33 cellular contexts compared by ENCODE assay signal in genomic region chr13:22000191-22000590, GRCh38.
"Had no signal": no experiment of that assay in that cellular context is flagged by ENCODE, and none has a peak within 500 bp of the region (broad histone marks: within the 10 kb centered on the region; RNA-seq: fewer than 3 reads in every experiment).

No MANE protein-coding gene starts in this region.

- H3K9me3 Mint-ChIP-seq: activated B cell treated with CpG ODN at 0.5 μM for 24 hours; activated CD4-positive, alpha-beta memory T cell treated with anti-CD3 and anti-CD28 coated beads for 36 hours; activated CD8-positive, alpha-beta T cell treated with anti-CD3 and anti-CD28 coated beads for 36 hours; activated naive CD4-positive, alpha-beta T cell treated with anti-CD3 and anti-CD28 coated beads, Interleukin-2, amount 10 ng/mL, durations not matched to agents 7 days and 5 days; activated naive CD4-positive, alpha-beta T cell treated with anti-CD3 and anti-CD28 coated beads, Interleukin-2, amount 50 U/mL, for 72 hours; activated naive CD8-positive, alpha-beta T cell treated with anti-CD3 and anti-CD28 coated beads for 36 hours; activated T-cell treated with anti-CD3 and anti-CD28 coated beads, Interleukin-2, amount 50 U/mL, for 4 hours; activated T-cell treated with anti-CD3 and anti-CD28 coated beads, Interleukin-2, amount 50 U/mL, for 72 hours; activated T-helper 1 cell treated with anti-CD3 and anti-CD28 coated beads, Interleukin-12 subunit alpha, Interleukin-12 subunit beta, Interleukin-2, Interleukin-4 antibody, amounts not matched to agents 30 ng/mL and 10 ng/mL and 1 ng/mL, durations not matched to agents 14 hours and 24 hours and 36 hours; activated T-helper 17 cell treated with anti-CD3 and anti-CD28 coated beads, Interleukin-2, amount 50 U/mL, for 72 hours; brain; T-helper 2 cell treated with Interferon-gamma antibody and Interleukin-4, amounts not matched to agents 5 μg/mL and 100 μg/mL, for 36 hours had no signal

- H3K27me3 ChIP-seq: adrenal gland, cardiac muscle cell had no signal

- H3K36me3 ChIP-seq: adrenal gland, cardiac muscle cell had no signal

- H3K27me3 Mint-ChIP-seq: activated B cell treated with CpG ODN at 0.5 μM for 24 hours; activated CD8-positive, alpha-beta T cell treated with anti-CD3 and anti-CD28 coated beads for 36 hours; activated naive CD4-positive, alpha-beta T cell treated with anti-CD3 and anti-CD28 coated beads, Interleukin-2, amount 10 ng/mL, durations not matched to agents 7 days and 5 days had no signal

- H3K4me1 Mint-ChIP-seq: activated B cell treated with CpG ODN at 0.5 μM for 24 hours; activated naive CD4-positive, alpha-beta T cell treated with anti-CD3 and anti-CD28 coated beads, Interleukin-2, amount 10 ng/mL, durations not matched to agents 7 days and 5 days; activated naive CD8-positive, alpha-beta T cell treated with anti-CD3 and anti-CD28 coated beads for 36 hours; activated T-helper 17 cell treated with anti-CD3 and anti-CD28 coated beads, Interleukin-2, amount 50 U/mL, for 72 hours had no signal

- H3K4me1 ChIP-seq: adrenal gland had no signal

- H3K27ac ChIP-seq: adrenal gland, cardiac muscle cell, VCaP had no signal

- H3K4me3 ChIP-seq: adrenal gland, cardiac muscle cell had no signal

- H3K36me3 Mint-ChIP-seq: activated CD4-positive, alpha-beta memory T cell treated with anti-CD3 and anti-CD28 coated beads for 36 hours; activated naive CD4-positive, alpha-beta T cell treated with anti-CD3 and anti-CD28 coated beads, Interleukin-2, amount 10 ng/mL, durations not matched to agents 7 days and 5 days; activated naive CD4-positive, alpha-beta T cell treated with anti-CD3 and anti-CD28 coated beads, Interleukin-2, amount 50 U/mL, for 72 hours; activated naive CD8-positive, alpha-beta T cell treated with anti-CD3 and anti-CD28 coated beads for 36 hours; brain had no signal

- DNase-seq: activated B cell treated with CpG ODN at 0.5 μM for 24 hours; activated CD4-positive, alpha-beta memory T cell treated with anti-CD3 and anti-CD28 coated beads for 36 hours; activated CD4-positive, alpha-beta T cell treated with anti-CD3 and anti-CD28 coated beads for 4 hours; activated CD4-positive, alpha-beta T cell treated with anti-CD3 and anti-CD28 coated beads, Interleukin-2, amount 50 U/mL, for 1 hour; activated CD4-positive, alpha-beta T cell treated with anti-CD3 and anti-CD28 coated beads, Interleukin-2, amount 50 U/mL, for 4 hours; activated CD4-positive, CD25-positive, alpha-beta regulatory T cell treated with anti-CD3 and anti-CD28 coated beads, Interleukin-2, amount 50 U/mL, for 72 hours; activated CD8-positive, alpha-beta memory T cell treated with anti-CD3 and anti-CD28 coated beads, Interleukin-2, amount 50 U/mL, for 4 hours; activated CD8-positive, alpha-beta T cell treated with anti-CD3 and anti-CD28 coated beads for 36 hours; activated effector memory CD4-positive, alpha-beta T cell treated with anti-CD3 and anti-CD28 coated beads, Interleukin-2, amount 50 U/mL, for 16 hours; activated gamma-delta T cell treated with Interleukin-2 at 50 U/mL for 16 hours; activated naive CD4-positive, alpha-beta T cell treated with anti-CD3 and anti-CD28 coated beads, Interleukin-2, amount 10 ng/mL, durations not matched to agents 7 days and 5 days; activated naive CD4-positive, alpha-beta T cell treated with Interleukin-2 at 50 U/mL for 16 hours; activated naive CD8-positive, alpha-beta T cell treated with anti-CD3 and anti-CD28 coated beads for 36 hours; activated T-cell treated with anti-CD3 and anti-CD28 coated beads for 4 hours; activated T-cell treated with anti-CD3 and anti-CD28 coated beads, Interleukin-2, amount 50 U/mL, for 1 hour; activated T-cell treated with anti-CD3 and anti-CD28 coated beads, Interleukin-2, amount 50 U/mL, for 4 hours; activated T-cell treated with anti-CD3 and anti-CD28 coated beads, Interleukin-2, amount 50 U/mL, for 72 hours; adrenal gland; amniotic stem cell; aorta; central memory CD4-positive, alpha-beta T cell; SW 1271; T-helper 1 cell; T-helper 2 cell; T-helper 9 cell had no signal

- H3K4me3 Mint-ChIP-seq: activated B cell treated with CpG ODN at 0.5 μM for 24 hours; activated CD4-positive, alpha-beta memory T cell treated with anti-CD3 and anti-CD28 coated beads for 36 hours; activated CD8-positive, alpha-beta T cell treated with anti-CD3 and anti-CD28 coated beads for 36 hours; activated naive CD4-positive, alpha-beta T cell treated with anti-CD3 and anti-CD28 coated beads, Interleukin-2, amount 10 ng/mL, durations not matched to agents 7 days and 5 days; activated naive CD8-positive, alpha-beta T cell treated with anti-CD3 and anti-CD28 coated beads for 36 hours; activated T-cell treated with anti-CD3 and anti-CD28 coated beads, Interleukin-2, amount 50 U/mL, for 4 hours; activated T-cell treated with anti-CD3 and anti-CD28 coated beads, Interleukin-2, amount 50 U/mL, for 72 hours; activated T-helper 1 cell treated with anti-CD3 and anti-CD28 coated beads, Interleukin-12 subunit alpha, Interleukin-12 subunit beta, Interleukin-2, Interleukin-4 antibody, amounts not matched to agents 30 ng/mL and 10 ng/mL and 1 ng/mL, durations not matched to agents 14 hours and 24 hours and 36 hours; activated T-helper 17 cell treated with anti-CD3 and anti-CD28 coated beads, Interleukin-2, amount 50 U/mL, for 72 hours; brain; T-helper 1 cell treated with Interleukin-12 subunit alpha and Interleukin-12 subunit beta and Interleukin-4 antibody, amounts not matched to agents 30 μg/mL and 1 μg/mL, for 36 hours; T-helper 2 cell treated with Interferon-gamma antibody and Interleukin-4, amounts not matched to agents 5 μg/mL and 100 μg/mL, for 36 hours had no signal

- H3K9me3 ChIP-seq: adrenal gland had no signal

- ATAC-seq: activated CD8-positive, alpha-beta T cell treated with anti-CD3 and anti-CD28 coated beads for 36 hours; activated naive CD4-positive, alpha-beta T cell treated with anti-CD3 and anti-CD28 coated beads, Interleukin-2, amount 50 U/mL, for 72 hours; activated T-cell treated with anti-CD3 and anti-CD28 coated beads, Interleukin-2, amount 50 U/mL, for 4 hours; activated T-cell treated with anti-CD3 and anti-CD28 coated beads, Interleukin-2, amount 50 U/mL, for 72 hours; activated T-helper 17 cell treated with anti-CD3 and anti-CD28 coated beads, Interleukin-2, amount 50 U/mL, for 72 hours had no signal

- H3K27ac Mint-ChIP-seq: activated B cell treated with CpG ODN at 0.5 μM for 24 hours; activated CD4-positive, alpha-beta memory T cell treated with anti-CD3 and anti-CD28 coated beads for 36 hours; activated CD8-positive, alpha-beta T cell treated with anti-CD3 and anti-CD28 coated beads for 36 hours; activated naive CD4-positive, alpha-beta T cell treated with anti-CD3 and anti-CD28 coated beads, Interleukin-2, amount 10 ng/mL, durations not matched to agents 7 days and 5 days; activated naive CD4-positive, alpha-beta T cell treated with anti-CD3 and anti-CD28 coated beads, Interleukin-2, amount 50 U/mL, for 72 hours; activated naive CD8-positive, alpha-beta T cell treated with anti-CD3 and anti-CD28 coated beads for 36 hours; activated T-cell treated with anti-CD3 and anti-CD28 coated beads, Interleukin-2, amount 50 U/mL, for 72 hours; activated T-helper 1 cell treated with anti-CD3 and anti-CD28 coated beads, Interleukin-12 subunit alpha, Interleukin-12 subunit beta, Interleukin-2, Interleukin-4 antibody, amounts not matched to agents 30 ng/mL and 10 ng/mL and 1 ng/mL, durations not matched to agents 14 hours and 24 hours and 36 hours; activated T-helper 17 cell treated with anti-CD3 and anti-CD28 coated beads, Interleukin-2, amount 50 U/mL, for 72 hours; brain; T-helper 1 cell treated with Interleukin-12 subunit alpha and Interleukin-12 subunit beta and Interleukin-4 antibody, amounts not matched to agents 30 μg/mL and 1 μg/mL, for 36 hours; T-helper 2 cell treated with Interferon-gamma antibody and Interleukin-4, amounts not matched to agents 5 μg/mL and 100 μg/mL, for 36 hours had no signal
